ENCODE assay signal across 9 cellular contexts in the genomic region with DNA sequence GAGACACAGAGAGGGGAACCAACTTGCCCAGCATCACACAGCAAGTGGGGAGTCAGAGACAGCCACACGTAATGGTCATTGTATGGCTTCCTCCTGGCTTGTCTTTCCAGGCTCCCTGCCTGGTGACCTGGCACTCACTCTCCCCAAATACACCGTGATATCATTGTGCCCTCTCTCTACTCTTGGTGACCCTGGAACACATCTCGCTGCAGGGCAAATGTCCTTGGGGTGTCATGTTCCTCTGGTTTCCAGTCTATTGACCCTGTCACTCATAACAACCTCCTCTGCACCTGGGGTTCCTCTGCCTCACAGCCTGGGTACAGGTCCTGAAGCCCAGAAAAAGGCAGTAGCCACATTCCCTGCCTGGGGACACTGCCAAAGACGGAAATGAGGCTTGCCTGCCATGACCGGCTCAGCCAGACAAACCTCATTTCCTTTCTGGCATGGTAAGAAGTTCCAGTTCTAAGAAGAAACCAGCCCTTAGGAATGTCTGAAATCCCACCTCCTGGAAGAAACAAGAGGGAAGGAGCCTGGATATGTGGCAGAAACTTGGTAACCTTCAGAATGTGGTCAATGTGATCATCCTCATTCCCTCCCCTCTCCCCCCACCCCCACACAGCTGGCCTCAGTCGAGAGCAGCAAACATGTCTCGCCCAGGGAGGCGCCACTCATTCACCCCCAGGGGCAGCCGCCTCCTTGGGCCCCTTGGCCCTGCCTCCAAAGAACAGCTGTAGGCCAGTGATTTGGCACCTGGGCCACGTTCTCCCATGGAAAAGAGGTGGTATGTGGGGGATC. TPM values are rescaled to one million over a fixed set of nuclear protein-coding genes. Genes with fewer than 3 reads are reported as not detected.
DNase-seq lines count a peak whose midpoint lies in the region; ATAC-seq, FAIRE-seq and TF ChIP-seq lines count a peak whose summit lies in the region.
"Had no signal": no experiment of that assay in that cellular context is flagged by ENCODE, and none has a peak within 500 bp of the region (broad histone marks: within the 10 kb centered on the region; RNA-seq: fewer than 3 reads in every experiment).

No MANE protein-coding gene starts in this region.

- H3K9me3 ChIP-seq in MG63 (no peaks in the 10 kb centered on the region), endothelial cell of umbilical vein (replicated peaks; ENCODE audit: control insufficient read depth, insufficient read depth, low read length) (no peaks in the 10 kb centered on the region)

- no CpG with 5 or more reads among the region's 10 CpGs for WGBS in mesendoderm (ENCODE audit: extremely low coverage, insufficient coverage, low lambda C conversion rate)

- H3K36me3 ChIP-seq in MG63 (peaks cover 9% of the 10 kb centered on the region), endothelial cell of umbilical vein (ENCODE audit: control insufficient read depth in 2 of 2, extremely low read depth in 1 of 2, insufficient read depth in 2 of 2, low read length in 2 of 2) (peaks cover 0 to 4% of the 10 kb centered on the region in 2 experiments), mesendoderm (ENCODE audit: control insufficient read depth, insufficient read depth, low read length) (no peaks in the 10 kb centered on the region)

- H3K18ac ChIP-seq in mesendoderm (ENCODE audit: low read length), result peak overlapping the region; percentile 43

- H2BK5ac ChIP-seq in mesendoderm (ENCODE audit: low read length), result no peak overlapping the region

- H3K4me3 ChIP-seq in MG63 (no peak overlapping the region), endothelial cell of umbilical vein (replicated peaks in 1 of 3; ENCODE audit: insufficient read depth in 1 of 3, low read depth in 1 of 3, low read length in 3 of 3) (no peak overlapping the region), mesendoderm (ENCODE audit: low read length) (no peak overlapping the region)

- peak overlapping the region; percentile 70 for H3K9ac ChIP-seq in endothelial cell of umbilical vein (replicated peaks; ENCODE audit: extremely low read depth, insufficient read depth, low read length)
- H3K9ac ChIP-seq in mesendoderm (ENCODE audit: low read length), result no peak overlapping the region

- ATAC-seq in GM21447 (IDR thresholded peaks at IDR 0.05; ENCODE audit: unreplicated experiment), result no peak
- ATAC-seq in HG03432 (IDR thresholded peaks at IDR 0.05; ENCODE audit: unreplicated experiment), result no peak

- BruUV-seq in endothelial cell of umbilical vein (replicated peaks; lab: Mats Ljungman, UMichigan), result TSS peak; percentile 87

- no peak for TF ChIP-seq CTCF in endothelial cell of umbilical vein (IDR thresholded peaks at IDR 0.05; ENCODE audit: extremely low read depth in 1 of 2, insufficient read depth in 1 of 2, low read depth in 1 of 2, low read length in 2 of 2)

- no peaks in the 10 kb centered on the region for H3K9me1 ChIP-seq in endothelial cell of umbilical vein (replicated peaks; ENCODE audit: control insufficient read depth, extremely low read depth, insufficient read depth, low read length)

- H3K4me2 ChIP-seq in endothelial cell of umbilical vein (ENCODE audit: insufficient read depth, low read length), result peak overlapping the region; percentile 53
- no peak overlapping the region for H3K4me2 ChIP-seq in mesendoderm (ENCODE audit: low read length)

- TF ChIP-seq POLR2A in endothelial cell of umbilical vein (IDR thresholded peaks at IDR 0.05; ENCODE audit: low read depth, low read length), result peak; percentile 41
- TF ChIP-seq POLR2A in GM12891 (IDR thresholded peaks at IDR 0.05; ENCODE audit: low read depth, low read length), result no peak

- H3K27ac ChIP-seq in endothelial cell of umbilical vein (ENCODE audit: insufficient read depth, low read depth, low read length), result peak overlapping the region; percentile 87
- H3K27ac ChIP-seq in mesendoderm (ENCODE audit: low read depth, low read length), result no peak overlapping the region

- no peaks in the 10 kb centered on the region for H4K20me1 ChIP-seq in endothelial cell of umbilical vein (replicated peaks; ENCODE audit: control insufficient read depth, extremely low read depth, insufficient read depth, low read length)

- H3K56ac ChIP-seq in mesendoderm (ENCODE audit: low read length), result no peak overlapping the region

- H3K79me1 ChIP-seq in mesendoderm (ENCODE audit: low read length), result no peaks in the 10 kb centered on the region

- DNase-seq in A172 (ENCODE audit: low spot score) (peak; percentile 69), MG63 (peak; percentile 85), endothelial cell of umbilical vein (ENCODE audit: low read depth, low spot score) (peak; percentile 85), mesendoderm (peak; percentile 65), GM12891 (ENCODE audit: insufficient read length, low spot score) (no peak)
- no peak for DNase-seq in activated T-cell treated with anti-CD3 and anti-CD28 coated beads, Interleukin-2, amount 50 U/mL, for 1 hour
- DNase-seq: Calu3 had no signal

- H2BK15ac ChIP-seq in mesendoderm (replicated peaks; ENCODE audit: low read depth), result no peak overlapping the region

- CTCF ChIA-PET in endothelial cell of umbilical vein (lab: Charles Lee), result no interaction called here

- no peak overlapping the region for H3K23ac ChIP-seq in mesendoderm (ENCODE audit: low read length)

- H3K4me1 ChIP-seq in endothelial cell of umbilical vein (ENCODE audit: control insufficient read depth, extremely low read depth, insufficient read depth, low read length) (peaks cover 22% of the 10 kb centered on the region), mesendoderm (ENCODE audit: control insufficient read depth, low read depth, low read length) (peaks cover 5% of the 10 kb centered on the region)

- H3K27me3 ChIP-seq in MG63, result no peaks in the 10 kb centered on the region
- H3K27me3 ChIP-seq in endothelial cell of umbilical vein (ENCODE audit: control insufficient read depth in 2 of 2, insufficient read depth in 2 of 2, low read length in 2 of 2), result no peaks in the 10 kb centered on the region
- no peaks in the 10 kb centered on the region for H3K27me3 ChIP-seq in mesendoderm (ENCODE audit: insufficient read depth, low read length, poor library complexity)

- FAIRE-seq in endothelial cell of umbilical vein (lab: Jason Lieb, UNC) (peak; percentile 98), GM12891 (lab: Jason Lieb, UNC) (no peak)

- H3K4ac ChIP-seq in mesendoderm (ENCODE audit: low read depth, low read length), result no peak overlapping the region

- POLR2A ChIA-PET in endothelial cell of umbilical vein (lab: Charles Lee), result no interaction called here

- no peak overlapping the region for H4K8ac ChIP-seq in mesendoderm (ENCODE audit: low read depth, low read length)

- H3K79me2 ChIP-seq in endothelial cell of umbilical vein (ENCODE audit: control insufficient read depth, insufficient read depth, low read length) (no peaks in the 10 kb centered on the region), mesendoderm (ENCODE audit: control insufficient read depth, insufficient read depth, low read length) (no peaks in the 10 kb centered on the region)

- intact Hi-C loops in endothelial cell of umbilical vein (cut with micrococcal nuclease), result loop anchor here (1.0 kb wide), 3 partner anchors 25 to 60 kb away; partner anchors contain the start of gene B4GALT1

- H2AK5ac ChIP-seq in mesendoderm (ENCODE audit: low read length), result no peak overlapping the region

- H2AFZ ChIP-seq in endothelial cell of umbilical vein (ENCODE audit: low read depth, low read length), result peak overlapping the region; percentile 69

- H2BK120ac ChIP-seq in mesendoderm (ENCODE audit: low read depth, low read length), result no peak overlapping the region

- no peak overlapping the region for H4K5ac ChIP-seq in mesendoderm (ENCODE audit: low read length)

- dilution Hi-C loops in endothelial cell of umbilical vein (cut with MboI; ENCODE audit: extremely low pct_ligation_motif_present, low sequenced_read_pairs), result no loop called here

TF ChIP-seq in endothelial cell of umbilical vein, 7 proteins besides CTCF, POLR2A, EP300 and RAD21:
- no peak for TF ChIP-seq GATA2 (IDR thresholded peaks at IDR 0.05; ENCODE audit: insufficient read depth, insufficient read length, low read depth, low read length)
- no peak for TF ChIP-seq MYC (IDR thresholded peaks at IDR 0.05; ENCODE audit: low read depth, low read length)
- TF ChIP-seq POLR2AphosphoS5 (IDR thresholded peaks at IDR 0.05; ENCODE audit: insufficient read depth, low read depth, low read length), result no peak
- peak; percentile 4 for TF ChIP-seq JUN (IDR thresholded peaks at IDR 0.05; ENCODE audit: borderline replicate concordance, insufficient read depth, insufficient read length, low read depth)
- TF ChIP-seq MAX (IDR thresholded peaks at IDR 0.05; ENCODE audit: insufficient read depth, insufficient read length), result no peak

TF ChIP-seq in GM12891, 5 proteins besides CTCF, POLR2A, EP300 and RAD21:
- no peak for TF ChIP-seq SPI1 (IDR thresholded peaks at IDR 0.05; ENCODE audit: low read depth, low read length)
- TF ChIP-seq POLR2AphosphoS5 (IDR thresholded peaks at IDR 0.05; ENCODE audit: low read depth, low read length), result no peak
- TF ChIP-seq PAX5 (IDR thresholded peaks at IDR 0.05; ENCODE audit: insufficient read depth, low read length, severe bottlenecking), result no peak
- TF ChIP-seq TAF1 (IDR thresholded peaks at IDR 0.05; ENCODE audit: low read depth, low read length), result no peak
- no peak for TF ChIP-seq POU2F2 (IDR thresholded peaks at IDR 0.05; ENCODE audit: low read depth, low read length)

RNA-seq across cellular contexts. Expression of gene SMU1, which starts 30.6 kb away (rescaled TPM):
- 22.9 and 25.0 TPM in 2 replicates for total RNA-seq in A172 (2014; rRNA removed; shearing (Covaris generic))
- total RNA-seq in MG63 (2014; rRNA removed; shearing (Covaris generic); ENCODE audit: low replicate concordance), result 26.6 and 27.1 TPM in 2 replicates
- total RNA-seq in endothelial cell of umbilical vein, result 21.7 and 22.2 TPM in 2 replicates
- 7.4 and 8.5 TPM in 2 replicates for polyA plus RNA-seq in endothelial cell of umbilical vein
- 10.6 and 10.9 TPM in 2 replicates for polyA plus RNA-seq in endothelial cell of umbilical vein (2011; cell fraction: cytosol; rRNA removed)
- polyA plus RNA-seq in endothelial cell of umbilical vein (2011; cell fraction: nucleus; rRNA removed), result 8.6 and 9.2 TPM in 2 replicates
- polyA plus RNA-seq in endothelial cell of umbilical vein (2012), result 17.0 and 20.0 TPM in 2 replicates
- 18.6 and 19.8 TPM in 2 replicates for polyA minus RNA-seq in endothelial cell of umbilical vein
- 18.7 TPM for polyA minus RNA-seq in endothelial cell of umbilical vein (2011; cell fraction: cytosol; rRNA and poly(A)+ RNA removed)
- polyA minus RNA-seq in endothelial cell of umbilical vein (2011; cell fraction: nucleus; rRNA and poly(A)+ RNA removed), result 6.7 and 9.3 TPM in 2 replicates
- polyA plus RNA-seq in mesendoderm (2013, experiment 1 of 2), result 15.3 TPM
- polyA plus RNA-seq in mesendoderm (2013, experiment 2 of 2), result 15.4 TPM
- polyA plus RNA-seq in GM12891 (2012; ENCODE audit: low read depth, missing spikeins), result 11.9 TPM

Comparison
In these comparisons a context has a peak if more than half of its experiments do, and no peak if none do; other contexts are left out.
1. DNase-seq: peak in A172 (single experiment), MG63 (single experiment), endothelial cell of umbilical vein (single experiment) and mesendoderm (single experiment); none in GM12891 (single experiment) and activated T-cell treated with anti-CD3 and anti-CD28 coated beads, Interleukin-2, amount 50 U/mL, for 1 hour (single experiment).